In the genomic region with DNA sequence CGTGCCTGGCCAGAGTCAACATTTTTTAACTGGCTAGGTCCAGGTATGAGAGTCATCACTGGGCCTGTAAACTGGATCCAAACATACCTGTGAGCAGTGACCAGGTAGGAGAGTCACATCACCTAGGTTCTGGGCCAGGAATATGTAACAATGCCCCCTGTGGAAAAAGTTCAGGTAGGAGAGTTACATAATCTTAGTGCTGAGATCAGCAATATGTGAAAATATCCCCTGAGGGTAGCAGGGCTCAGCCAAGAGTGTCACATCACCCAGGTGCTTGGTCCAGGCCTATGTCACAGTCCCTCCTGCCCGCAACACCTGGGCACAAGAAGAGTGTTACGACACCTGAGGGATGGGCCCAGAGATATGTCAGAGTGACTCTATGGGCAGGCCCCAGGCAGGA, we compare ENCODE assay signal across 1 cellular context.
TF ChIP-seq lines count a peak whose summit lies in the region.

No MANE protein-coding gene starts in this region.

TF ChIP-seq in HepG2, 621 proteins besides CTCF, POLR2A, EP300 and RAD21 (continued from another document):
- TF ChIP-seq HOMEZ (CRISPR knock-in tag; IDR thresholded peaks at IDR 0.05; ENCODE audit: low read depth) (no peak), KDM5B (CRISPR knock-in tag; IDR thresholded peaks at IDR 0.05; ENCODE audit: borderline replicate concordance) (no peak), HOXA9 (CRISPR knock-in tag; IDR thresholded peaks at IDR 0.05; ENCODE audit: borderline replicate concordance) (no peak), HNF4A (CRISPR knock-in tag; IDR thresholded peaks at IDR 0.05) (no peak), E2F2 (CRISPR knock-in tag; IDR thresholded peaks at IDR 0.05; ENCODE audit: borderline replicate concordance) (no peak), LCORL (IDR thresholded peaks at IDR 0.05) (no peak), LCORL (CRISPR knock-in tag; IDR thresholded peaks at IDR 0.05) (no peak), ZNF850 (CRISPR knock-in tag; conservative IDR thresholded peaks at IDR 0.05) (no peak), MAFF (IDR thresholded peaks at IDR 0.05; ENCODE audit: low read depth, low read length) (peak; percentile 85), MAFK (conservative IDR thresholded peaks at IDR 0.05 in 1 of 2, IDR thresholded peaks at IDR 0.05 in 1 of 2; ENCODE audit: low read length in 2 of 2) (peak; percentile 90 to 93)
- TF ChIP-seq, protein P1, sequence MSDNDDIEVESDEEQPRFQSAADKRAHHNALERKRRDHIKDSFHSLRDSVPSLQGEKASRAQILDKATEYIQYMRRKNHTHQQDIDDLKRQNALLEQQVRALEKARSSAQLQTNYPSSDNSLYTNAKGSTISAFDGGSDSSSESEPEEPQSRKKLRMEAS (IDR thresholded peaks at IDR 0.05) = no peak
- TF ChIP-seq, protein P2, sequence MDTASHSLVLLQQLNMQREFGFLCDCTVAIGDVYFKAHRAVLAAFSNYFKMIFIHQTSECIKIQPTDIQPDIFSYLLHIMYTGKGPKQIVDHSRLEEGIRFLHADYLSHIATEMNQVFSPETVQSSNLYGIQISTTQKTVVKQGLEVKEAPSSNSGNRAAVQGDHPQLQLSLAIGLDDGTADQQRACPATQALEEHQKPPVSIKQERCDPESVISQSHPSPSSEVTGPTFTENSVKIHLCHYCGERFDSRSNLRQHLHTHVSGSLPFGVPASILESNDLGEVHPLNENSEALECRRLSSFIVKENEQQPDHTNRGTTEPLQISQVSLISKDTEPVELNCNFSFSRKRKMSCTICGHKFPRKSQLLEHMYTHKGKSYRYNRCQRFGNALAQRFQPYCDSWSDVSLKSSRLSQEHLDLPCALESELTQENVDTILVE (CRISPR knock-in tag; IDR thresholded peaks at IDR 0.05) = no peak
TF ChIP-seq in HepG2: peak in this region for 2.
